31 cellular contexts compared by ENCODE assay signal in genomic region chr16:29794231-29794710, GRCh38. TPM values are rescaled to one million over a fixed set of nuclear protein-coding genes. Genes with fewer than 3 reads are reported as not detected.
"Had no signal": no experiment of that assay in that cellular context is flagged by ENCODE, and none has a peak within 500 bp of the region (broad histone marks: within the 10 kb centered on the region; RNA-seq: fewer than 3 reads in every experiment).

No MANE protein-coding gene starts in this region.

- H2AFZ ChIP-seq: hepatocyte had no signal

- ATAC-seq: activated T-cell treated with anti-CD3 and anti-CD28 coated beads, Interleukin-2, amount 50 U/mL, for 4 hours; effector memory CD8-positive, alpha-beta T cell; esophagus mucosa; left lung; naive thymus-derived CD8-positive, alpha-beta T cell; pancreas; psoas muscle had no signal

- H3K27me3 ChIP-seq: dorsolateral prefrontal cortex, hepatocyte, left lung, pancreas, right atrium auricular region, thyroid gland had no signal

- H3K4me2 ChIP-seq: hepatocyte had no signal

- H3K27ac ChIP-seq: dorsolateral prefrontal cortex, hepatocyte, left lung, pancreas, psoas muscle, right atrium auricular region, thyroid gland had no signal

- H3K4me3 Mint-ChIP-seq: activated B cell treated with CpG ODN at 0.5 μM for 24 hours; activated naive CD8-positive, alpha-beta T cell treated with anti-CD3 and anti-CD28 coated beads for 36 hours; activated T-cell treated with anti-CD3 and anti-CD28 coated beads, Interleukin-2, amount 50 U/mL, for 4 hours; effector memory CD8-positive, alpha-beta T cell; immature natural killer cell; stimulated activated naive CD8-positive, alpha-beta T cell treated with anti-CD3 and anti-CD28 coated beads, Interleukin-15, Interleukin-2, amounts not matched to agents 100 ng/mL and 50 ng/mL, for 24 hours had no signal

- H3K9me3 ChIP-seq: left lung, pancreas, psoas muscle, right atrium auricular region, thyroid gland had no signal

- H3K9me3 Mint-ChIP-seq: activated B cell treated with CpG ODN at 0.5 μM for 24 hours; activated naive CD8-positive, alpha-beta T cell treated with anti-CD3 and anti-CD28 coated beads for 36 hours; activated T-cell treated with anti-CD3 and anti-CD28 coated beads, Interleukin-2, amount 50 U/mL, for 4 hours; effector memory CD8-positive, alpha-beta T cell; immature natural killer cell; naive thymus-derived CD8-positive, alpha-beta T cell; stimulated activated naive CD8-positive, alpha-beta T cell treated with anti-CD3 and anti-CD28 coated beads, Interleukin-15, Interleukin-2, amounts not matched to agents 100 ng/mL and 50 ng/mL, for 24 hours had no signal

- H3K27ac Mint-ChIP-seq: activated B cell treated with CpG ODN at 0.5 μM for 24 hours; activated naive CD8-positive, alpha-beta T cell treated with anti-CD3 and anti-CD28 coated beads for 36 hours had no signal

- H3K4me3 ChIP-seq: dorsolateral prefrontal cortex, hepatocyte, left lung, lung, pancreas, psoas muscle, right atrium auricular region, thyroid gland had no signal

- H3K27me3 Mint-ChIP-seq: activated B cell treated with CpG ODN at 0.5 μM for 24 hours; activated naive CD8-positive, alpha-beta T cell treated with anti-CD3 and anti-CD28 coated beads for 36 hours; effector memory CD8-positive, alpha-beta T cell; naive thymus-derived CD8-positive, alpha-beta T cell; stimulated activated naive CD8-positive, alpha-beta T cell treated with anti-CD3 and anti-CD28 coated beads, Interleukin-15, Interleukin-2, amounts not matched to agents 100 ng/mL and 50 ng/mL, for 24 hours had no signal

- DNase-seq: activated B cell treated with CpG ODN at 0.5 μM for 24 hours; activated CD4-positive, alpha-beta T cell treated with anti-CD3 and anti-CD28 coated beads for 4 hours; activated CD4-positive, alpha-beta T cell treated with anti-CD3 and anti-CD28 coated beads, Interleukin-2, amount 50 U/mL, for 48 hours; activated CD8-positive, alpha-beta memory T cell treated with anti-CD3 and anti-CD28 coated beads, Interleukin-2, amount 50 U/mL, for 4 hours; activated naive CD4-positive, alpha-beta T cell treated with Interleukin-2 at 50 U/mL for 16 hours; activated naive CD8-positive, alpha-beta T cell treated with anti-CD3 and anti-CD28 coated beads for 36 hours; activated T-cell treated with anti-CD3 and anti-CD28 coated beads, Interleukin-2, amount 50 U/mL, for 4 hours; central memory CD4-positive, alpha-beta T cell; dorsolateral prefrontal cortex; effector memory CD8-positive, alpha-beta T cell; foreskin melanocyte; glutamatergic neuron; immature natural killer cell; left lung; naive thymus-derived CD8-positive, alpha-beta T cell; pancreas; psoas muscle; stimulated activated CD4-positive, alpha-beta T cell treated with anti-CD3 and anti-CD28 coated beads, Interleukin-12 subunit alpha, Interleukin-12 subunit beta, amount 100 ng/mL, for 4 hours; stimulated activated CD4-positive, alpha-beta T cell treated with anti-CD3 and anti-CD28 coated beads, Interleukin-4, amount 100 ng/mL, for 4 hours; substantia nigra; T-helper 9 cell; thyroid gland had no signal

RNA-seq across cellular contexts. Expression of gene ZG16, which starts 16.2 kb away (rescaled TPM):
- total RNA-seq: activated B cell treated with CpG ODN at 0.5 μM for 24 hours; activated naive CD8-positive, alpha-beta T cell treated with anti-CD3 and anti-CD28 coated beads for 36 hours; astrocyte; dorsolateral prefrontal cortex; endothelial cell of umbilical vein; esophagus mucosa; kidney epithelial cell; left lung; naive thymus-derived CD8-positive, alpha-beta T cell; psoas muscle; right atrium auricular region; thyroid gland; urinary bladder had no signal
- polyA plus RNA-seq: endothelial cell of umbilical vein; immature natural killer cell; naive thymus-derived CD8-positive, alpha-beta T cell; urinary bladder had no signal

RNA-seq across cellular contexts. Expression of gene PRRT2, which starts 17.7 kb away (rescaled TPM):
- total RNA-seq: esophagus mucosa had no signal
- polyA plus RNA-seq: immature natural killer cell had no signal
